ENCODE assay signal across 22 cellular contexts in the genomic region with DNA sequence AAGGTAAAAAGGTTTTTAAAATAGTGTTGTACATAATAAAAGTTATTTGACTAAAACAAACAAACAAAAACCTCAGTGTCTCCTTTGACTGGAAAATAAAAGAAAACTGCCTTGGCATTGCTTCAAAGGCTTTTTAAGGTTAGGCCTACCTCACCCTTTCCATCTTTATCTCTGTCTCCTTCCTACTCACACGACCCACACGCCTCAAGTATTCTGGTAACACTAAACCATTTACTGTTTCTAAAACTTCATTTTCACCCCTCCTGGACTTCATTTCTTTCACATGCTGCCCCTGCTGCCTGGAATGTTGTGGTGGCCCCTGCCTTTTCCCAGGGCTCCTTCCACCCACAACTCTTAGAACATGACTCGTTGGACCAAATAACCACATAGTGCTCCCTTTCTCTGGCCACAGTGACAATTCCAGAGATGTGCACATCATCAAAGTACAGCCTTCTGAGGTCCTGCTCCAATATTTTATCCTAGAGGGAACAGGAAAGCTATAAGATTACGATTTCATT. TPM values are rescaled to one million over a fixed set of nuclear protein-coding genes. Genes with fewer than 3 reads are reported as not detected.
DNase-seq lines count a peak whose midpoint lies in the region; TF ChIP-seq lines count a peak whose summit lies in the region.
"Had no signal": no experiment of that assay in that cellular context is flagged by ENCODE, and none has a peak within 500 bp of the region (broad histone marks: within the 10 kb centered on the region; RNA-seq: fewer than 3 reads in every experiment).

No MANE protein-coding gene starts in this region.

- no peaks in the 10 kb centered on the region for H3K27me3 ChIP-seq in endodermal cell (ENCODE audit: control insufficient read depth, insufficient read depth, low read length, poor library complexity, severe bottlenecking)
- H3K27me3 ChIP-seq: right atrium auricular region, vagina had no signal

- no peak overlapping the region for H3K9ac ChIP-seq in endodermal cell (ENCODE audit: extremely low read depth, low read length, poor library complexity, severe bottlenecking)

- H3K4me1 ChIP-seq in endodermal cell (ENCODE audit: control insufficient read depth, insufficient read depth, low read length) = no peaks in the 10 kb centered on the region
- H3K4me1 ChIP-seq: vagina had no signal

- no peaks in the 10 kb centered on the region for H3K36me3 ChIP-seq in endodermal cell (ENCODE audit: control insufficient read depth, insufficient read depth, low read length)
- H3K36me3 ChIP-seq: right atrium auricular region, vagina had no signal

- H3K9me3 Mint-ChIP-seq in endodermal cell (no peaks in the 10 kb centered on the region), nephron (no peaks in the 10 kb centered on the region)
- H3K9me3 Mint-ChIP-seq: HFFc6, IgD-negative memory B cell had no signal

- H3K27me3 Mint-ChIP-seq in endodermal cell (ENCODE audit: insufficient read depth) (no peaks in the 10 kb centered on the region), nephron (ENCODE audit: low read depth) (no peaks in the 10 kb centered on the region)
- H3K27me3 Mint-ChIP-seq: activated naive CD8-positive, alpha-beta T cell; IgD-negative memory B cell had no signal

- H3K4me3 ChIP-seq in endodermal cell (ENCODE audit: low read length) = no peak overlapping the region
- H3K4me3 ChIP-seq: lung, right atrium auricular region, SK-N-MC, vagina had no signal

- H3K36me3 Mint-ChIP-seq in endodermal cell (ENCODE audit: low read depth) (no peaks in the 10 kb centered on the region), nephron (ENCODE audit: low read depth) (no peaks in the 10 kb centered on the region)
- H3K36me3 Mint-ChIP-seq: activated naive CD8-positive, alpha-beta T cell; IgD-negative memory B cell had no signal

- no peak overlapping the region for H3K27ac Mint-ChIP-seq in endodermal cell
- peak overlapping the region; percentile 0 to 26 (median 22) for H3K27ac Mint-ChIP-seq in nephron
- H3K27ac Mint-ChIP-seq: activated naive CD8-positive, alpha-beta T cell; HFFc6; IgD-negative memory B cell had no signal

- peak; percentile 51 for TF ChIP-seq CTCF in endodermal cell (conservative IDR thresholded peaks at IDR 0.05)
- no peak for TF ChIP-seq CTCF in nephron (IDR thresholded peaks at IDR 0.05; ENCODE audit: unreplicated experiment in 3 of 3)

- no peak overlapping the region for H3K27ac ChIP-seq in endodermal cell (ENCODE audit: low read depth, low read length)
- H3K27ac ChIP-seq: right atrium auricular region, SK-N-MC, vagina had no signal

- WGBS in endodermal cell (ENCODE audit: insufficient coverage in 1 of 2, insufficient read length in 1 of 2), 2 experiments = 73 to 86% methylated on average over 4 of the region's 4 CpGs

- no peak overlapping the region for H3K4me3 Mint-ChIP-seq in endodermal cell
- H3K4me3 Mint-ChIP-seq in nephron = no peak overlapping the region
- H3K4me3 Mint-ChIP-seq: activated naive CD8-positive, alpha-beta T cell; HFFc6; IgD-negative memory B cell had no signal

- H3K9me3 ChIP-seq in endodermal cell (ENCODE audit: control insufficient read depth, low read length) = no peaks in the 10 kb centered on the region
- H3K9me3 ChIP-seq: right atrium auricular region, vagina had no signal

- H3K4me1 Mint-ChIP-seq in endodermal cell (peaks cover 14% of the 10 kb centered on the region), nephron (peaks cover 4% of the 10 kb centered on the region)
- H3K4me1 Mint-ChIP-seq: IgD-negative memory B cell had no signal

- DNase-seq in AG20443 (ENCODE audit: low spot score) (peak; percentile 10), HT1080 (ENCODE audit: low read depth) (peak; percentile 36), endodermal cell (peak; percentile 49), cerebellum (ENCODE audit: low spot score) (no peak), hypothalamus (lab: John Stamatoyannopoulos, UW) (no peak)
- no peak for DNase-seq in activated T-cell treated with anti-CD3 and anti-CD28 coated beads, Interleukin-2, amount 50 U/mL, for 48 hours
- no peak for DNase-seq in central memory CD4-positive, alpha-beta T cell
- DNase-seq: activated CD4-positive, alpha-beta T cell treated with anti-CD3 and anti-CD28 coated beads, Interleukin-2, amount 50 U/mL, for 1 hour; effector CD8-positive, alpha-beta T cell; HFFc6; MV-4-11; NCI-H2081; NCI-H69; PC-3; stimulated activated CD4-positive, alpha-beta T cell treated with anti-CD3 and anti-CD28 coated beads, Interleukin-1b, Interleukin-23, amount 100 ng/mL, for 48 hours had no signal

RNA-seq across cellular contexts. Expression of a gene that starts 54.0 kb away (rescaled TPM):
- total RNA-seq in HT1080 (2014; rRNA removed; shearing (Covaris generic)) = 0.02 TPM in 1 of 2 replicates, not detected in the other
- 0.01 and 0.07 TPM in 2 replicates for polyA plus RNA-seq in HT1080 (2015; cell fraction: cytosol; rRNA removed)
- 0.14 TPM in 1 of 2 replicates, not detected in the other for polyA plus RNA-seq in HT1080 (2015; cell fraction: nucleus; rRNA removed)
- total RNA-seq in endodermal cell (100 to 1,000 TPM; 154 to 158 TPM), cerebellum (154 TPM)
- polyA plus RNA-seq in endodermal cell (2013, experiment 1 of 2) = 21.5 TPM
- 30.0 TPM for polyA plus RNA-seq in endodermal cell (2013, experiment 2 of 2)
- total RNA-seq: HFFc6 had no signal
- polyA plus RNA-seq: IgD-negative memory B cell had no signal

Comparison
In these comparisons a context has a peak if more than half of its experiments do, and no peak if none do; other contexts are left out.
1. DNase-seq: peak in AG20443 (single experiment), HT1080 (single experiment) and endodermal cell (single experiment); none in activated T-cell treated with anti-CD3 and anti-CD28 coated beads, Interleukin-2, amount 50 U/mL, for 48 hours (0 of 2), central memory CD4-positive, alpha-beta T cell (single experiment), cerebellum (single experiment) and hypothalamus (0 of 51).
2. RNA of a gene that starts 54.0 kb away (total RNA-seq): 154 to 158 TPM in endodermal cell and 154 TPM in cerebellum (single experiment); 0.02 TPM in HT1080; every median in the first group is over 100 times any median in the second.